In genomic region chr11:115126515-115127208, GRCh38 we compare ENCODE assay signal across 13 cellular contexts.
A peak's percentile ranks its signal among the peaks of the same experiment; 100 is the strongest.
DNase-seq lines count a peak whose midpoint lies in the region; ATAC-seq and TF ChIP-seq lines count a peak whose summit lies in the region.
"Had no signal": no experiment of that assay in that cellular context is flagged by ENCODE, and none has a peak within 500 bp of the region (broad histone marks: within the 10 kb centered on the region; RNA-seq: fewer than 3 reads in every experiment).

No MANE protein-coding gene starts in this region.

- H3K79me2 ChIP-seq in SK-N-SH (ENCODE audit: insufficient read depth), result no peaks in the 10 kb centered on the region

- H3K4me2 ChIP-seq in SK-N-SH, result no peak overlapping the region

- H3K36me3 ChIP-seq in SK-N-SH (replicated peaks in 1 of 2; ENCODE audit: control insufficient read depth in 1 of 2, insufficient read depth in 2 of 2, low read length in 1 of 2) (no peaks in the 10 kb centered on the region), upper lobe of left lung (no peaks in the 10 kb centered on the region)
- H3K36me3 ChIP-seq: breast epithelium, lower lobe of right lung had no signal

- no peak for TF ChIP-seq RAD21 in SK-N-SH (IDR thresholded peaks at IDR 0.05; ENCODE audit: low read length)

- H4K20me1 ChIP-seq in SK-N-SH (ENCODE audit: insufficient read depth), result no peaks in the 10 kb centered on the region

- CTCF ChIA-PET in SK-N-SH (lab: Yijun Ruan, JAX), result interaction anchor here (1.1 to 1.7 kb wide), 2 partner anchors 12 to 41 kb away, joined by 4 read pairs; no protein-coding TSS in a partner anchor

- H3K4me3 ChIP-seq in SK-N-SH (ENCODE audit: low read depth in 2 of 2, low read length in 1 of 2) (no peak overlapping the region), upper lobe of left lung (no peak overlapping the region)
- H3K4me3 ChIP-seq: breast epithelium, lower lobe of right lung had no signal

- no peak for TF ChIP-seq CTCF in GM10266 (IDR thresholded peaks at IDR 0.05; ENCODE audit: control insufficient read depth, insufficient read depth, low read depth, missing control alignments)
- TF ChIP-seq CTCF in SK-N-SH (IDR thresholded peaks at IDR 0.05), result no peak
- TF ChIP-seq CTCF in upper lobe of left lung (IDR thresholded peaks at IDR 0.05), result no peak

- no peaks in the 10 kb centered on the region for H3K9me3 ChIP-seq in SK-N-SH
- H3K9me3 ChIP-seq in upper lobe of left lung, result no peaks in the 10 kb centered on the region
- H3K9me3 ChIP-seq: breast epithelium, lower lobe of right lung had no signal

- H2AFZ ChIP-seq in SK-N-SH (ENCODE audit: low read depth), result no peak overlapping the region

- WGBS in SK-N-SH (ENCODE audit: low lambda C conversion rate), result 43% methylated on average over 10 of the region's 10 CpGs
- WGBS in upper lobe of left lung, 2 donors, result 76 to 85% methylated on average over 10 of the region's 10 CpGs

- no peaks in the 10 kb centered on the region for H3F3A ChIP-seq in SK-N-SH (replicated peaks; ENCODE audit: insufficient read depth)

- no peak for TF ChIP-seq EP300 in SK-N-SH (IDR thresholded peaks at IDR 0.05; ENCODE audit: borderline replicate concordance in 1 of 2, low read depth in 1 of 2, low read length in 1 of 2)
- TF ChIP-seq EP300 in upper lobe of left lung (IDR thresholded peaks at IDR 0.05), result no peak

- ATAC-seq in GM19328 (IDR thresholded peaks at IDR 0.05; ENCODE audit: unreplicated experiment) (peak; percentile 67), HG02798 (IDR thresholded peaks at IDR 0.05; ENCODE audit: poor library complexity, unreplicated experiment) (peak; percentile 81), HG03558 (IDR thresholded peaks at IDR 0.05; ENCODE audit: extremely low read depth, unreplicated experiment) (peak; percentile 84), upper lobe of left lung (ENCODE audit: low FRiP score in 2 of 2) (no peak)
- ATAC-seq: lower lobe of right lung had no signal

- H3K27me3 ChIP-seq in SK-N-SH (ENCODE audit: insufficient read depth), result no peaks in the 10 kb centered on the region
- no peaks in the 10 kb centered on the region for H3K27me3 ChIP-seq in upper lobe of left lung

- H3K9me2 ChIP-seq in SK-N-SH, result no peaks in the 10 kb centered on the region

- peaks cover 0 to 41% of the 10 kb centered on the region in 2 experiments; a peak in 2 of 4 replicates for H3K4me1 ChIP-seq in SK-N-SH (ENCODE audit: control insufficient read depth in 1 of 2, insufficient read depth in 2 of 2, low read depth in 1 of 2, low read length in 1 of 2)
- H3K4me1 ChIP-seq in upper lobe of left lung, result no peaks in the 10 kb centered on the region
- H3K4me1 ChIP-seq: breast epithelium, lower lobe of right lung had no signal

- H3K27ac ChIP-seq in SK-N-SH (ENCODE audit: low read depth in 2 of 2, low read length in 1 of 2) (no peak overlapping the region), upper lobe of left lung (no peak overlapping the region)
- H3K27ac ChIP-seq: breast epithelium, lower lobe of right lung had no signal

- H3K9ac ChIP-seq in SK-N-SH, result no peak overlapping the region

- no peak for TF ChIP-seq POLR2A in upper lobe of left lung (IDR thresholded peaks at IDR 0.05)

- peak; percentile 56 for DNase-seq in GM10266 (ENCODE audit: extremely low spot score)
- DNase-seq in stimulated activated CD4-positive, alpha-beta T cell treated with anti-CD3 and anti-CD28 coated beads, Interleukin-12 subunit alpha, Interleukin-12 subunit beta, amount 100 ng/mL, for 4 hours, result no peak
- no peak for DNase-seq in SK-N-SH
- no peak for DNase-seq in upper lobe of left lung
- no peak for DNase-seq in Kasumi-1 (lab: John Stamatoyannopoulos, UW)
- DNase-seq: activated CD8-positive, alpha-beta memory T cell treated with anti-CD3 and anti-CD28 coated beads, Interleukin-2, amount 50 U/mL, for 48 hours; IMR-90; lower lobe of right lung; SW 1271 had no signal

- POLR2A ChIA-PET in SK-N-SH (lab: Yijun Ruan, JAX), result no interaction called here

TF ChIP-seq in SK-N-SH, 30 proteins besides CTCF, POLR2A, EP300 and RAD21:
- TF ChIP-seq JUND (IDR thresholded peaks at IDR 0.05) (no peak), CHD2 (IDR thresholded peaks at IDR 0.05; ENCODE audit: low read length, partially characterized antibody) (no peak), TAF1 (IDR thresholded peaks at IDR 0.05; ENCODE audit: borderline replicate concordance, low read depth, low read length) (no peak), GABPA (IDR thresholded peaks at IDR 0.05; ENCODE audit: low read depth) (no peak), POLR2AphosphoS5 (IDR thresholded peaks at IDR 0.05; ENCODE audit: low read depth, low read length) (no peak), FOXJ3 (CRISPR knock-in tag; IDR thresholded peaks at IDR 0.05) (no peak), SMC3 (IDR thresholded peaks at IDR 0.05; ENCODE audit: low read depth, low read length) (no peak), FOXM1 (IDR thresholded peaks at IDR 0.05; ENCODE audit: low read depth) (no peak), IRF3 (IDR thresholded peaks at IDR 0.05; ENCODE audit: low read depth, low read length) (no peak), USF2 (IDR thresholded peaks at IDR 0.05; ENCODE audit: borderline replicate concordance, low read depth, low read length) (no peak)

Comparison
In these comparisons a context has a peak if more than half of its experiments do, and no peak if none do; other contexts are left out.
1. ATAC-seq: peak in GM19328 (single experiment), HG02798 (single experiment) and HG03558 (single experiment); none in upper lobe of left lung (0 of 2).